In genomic region chr5:146767534-146767933, GRCh38 we compare ENCODE assay signal across 39 cellular contexts.
"Had no signal": no experiment of that assay in that cellular context is flagged by ENCODE, and none has a peak within 500 bp of the region (broad histone marks: within the 10 kb centered on the region; RNA-seq: fewer than 3 reads in every experiment).

No MANE protein-coding gene starts in this region.

- H3K4me3 ChIP-seq: adrenal gland, cardiac muscle cell had no signal

- H3K4me1 ChIP-seq: adrenal gland had no signal

- DNase-seq: activated B cell treated with CpG ODN at 0.5 μM for 24 hours; activated CD4-positive, alpha-beta memory T cell treated with anti-CD3 and anti-CD28 coated beads for 36 hours; activated CD4-positive, alpha-beta T cell treated with anti-CD3 and anti-CD28 coated beads for 4 hours; activated CD4-positive, alpha-beta T cell treated with anti-CD3 and anti-CD28 coated beads, Interleukin-2, amount 10 ng/mL, durations not matched to agents 24 days and 14 days; activated CD4-positive, alpha-beta T cell treated with anti-CD3 and anti-CD28 coated beads, Interleukin-2, amount 50 U/mL, for 1 hour; activated CD4-positive, alpha-beta T cell treated with anti-CD3 and anti-CD28 coated beads, Interleukin-2, amount 50 U/mL, for 4 hours; activated CD4-positive, CD25-positive, alpha-beta regulatory T cell treated with anti-CD3 and anti-CD28 coated beads, Interleukin-2, amount 50 U/mL, for 72 hours; activated CD8-positive, alpha-beta memory T cell treated with anti-CD3 and anti-CD28 coated beads, Interleukin-2, amount 50 U/mL, for 4 hours; activated CD8-positive, alpha-beta T cell treated with anti-CD3 and anti-CD28 coated beads for 36 hours; activated effector memory CD4-positive, alpha-beta T cell treated with anti-CD3 and anti-CD28 coated beads, Interleukin-2, amount 50 U/mL, for 16 hours; activated gamma-delta T cell treated with Interleukin-2 at 50 U/mL for 16 hours; activated naive CD4-positive, alpha-beta T cell; activated naive CD4-positive, alpha-beta T cell treated with anti-CD3 and anti-CD28 coated beads for 36 hours; activated naive CD4-positive, alpha-beta T cell treated with anti-CD3 and anti-CD28 coated beads, Interleukin-2, amount 50 U/mL, for 16 hours; activated naive CD8-positive, alpha-beta T cell treated with anti-CD3 and anti-CD28 coated beads for 36 hours; activated T-cell treated with anti-CD3 and anti-CD28 coated beads for 4 hours; activated T-cell treated with anti-CD3 and anti-CD28 coated beads, Interleukin-2, amount 50 U/mL, for 1 hour; activated T-cell treated with anti-CD3 and anti-CD28 coated beads, Interleukin-2, amount 50 U/mL, for 4 hours; activated T-cell treated with anti-CD3 and anti-CD28 coated beads, Interleukin-2, amount 50 U/mL, for 72 hours; adrenal gland; amniotic stem cell; aorta; caudate nucleus; cerebellar nuclear complex; T-helper 1 cell; T-helper 2 cell; T-helper 9 cell had no signal

- FAIRE-seq: astrocyte, bronchial epithelial cell, TTC549 had no signal

- H3K9me3 Mint-ChIP-seq: activated B cell treated with CpG ODN at 0.5 μM for 24 hours; activated CD4-positive, alpha-beta memory T cell treated with anti-CD3 and anti-CD28 coated beads for 36 hours; activated CD4-positive, alpha-beta T cell treated with anti-CD3 and anti-CD28 coated beads, Interleukin-2, amount 10 ng/mL, durations not matched to agents 24 days and 14 days; activated CD8-positive, alpha-beta T cell treated with anti-CD3 and anti-CD28 coated beads for 36 hours; activated naive CD4-positive, alpha-beta T cell treated with anti-CD3 and anti-CD28 coated beads for 36 hours; activated naive CD4-positive, alpha-beta T cell treated with anti-CD3 and anti-CD28 coated beads, Interleukin-2, amount 50 U/mL, for 72 hours; activated naive CD8-positive, alpha-beta T cell treated with anti-CD3 and anti-CD28 coated beads for 36 hours; activated T-cell treated with anti-CD3 and anti-CD28 coated beads, Interleukin-2, amount 50 U/mL, for 4 hours; activated T-cell treated with anti-CD3 and anti-CD28 coated beads, Interleukin-2, amount 50 U/mL, for 72 hours; activated T-helper 1 cell treated with anti-CD3 and anti-CD28 coated beads, Interleukin-12 subunit alpha, Interleukin-12 subunit beta, Interleukin-2, Interleukin-4 antibody, amounts not matched to agents 30 ng/mL and 10 ng/mL and 1 ng/mL, durations not matched to agents 14 hours and 24 hours and 36 hours; activated T-helper 17 cell treated with anti-CD3 and anti-CD28 coated beads, Interleukin-2, amount 50 U/mL, for 72 hours; brain; central memory CD8-positive, alpha-beta T cell; T-helper 1 cell treated with Interleukin-12 subunit alpha and Interleukin-12 subunit beta and Interleukin-4 antibody, amounts not matched to agents 30 μg/mL and 1 μg/mL, for 36 hours; T-helper 2 cell treated with Interferon-gamma antibody and Interleukin-4, amounts not matched to agents 5 μg/mL and 100 μg/mL, for 36 hours had no signal

- H3K4me1 Mint-ChIP-seq: activated B cell treated with CpG ODN at 0.5 μM for 24 hours had no signal

- H3K27ac Mint-ChIP-seq: activated B cell treated with CpG ODN at 0.5 μM for 24 hours; activated CD4-positive, alpha-beta memory T cell treated with anti-CD3 and anti-CD28 coated beads for 36 hours; activated CD4-positive, alpha-beta T cell treated with anti-CD3 and anti-CD28 coated beads, Interleukin-2, amount 10 ng/mL, durations not matched to agents 24 days and 14 days; activated CD8-positive, alpha-beta T cell treated with anti-CD3 and anti-CD28 coated beads for 36 hours; activated naive CD4-positive, alpha-beta T cell treated with anti-CD3 and anti-CD28 coated beads for 36 hours; activated naive CD4-positive, alpha-beta T cell treated with anti-CD3 and anti-CD28 coated beads, Interleukin-2, amount 50 U/mL, for 72 hours; activated naive CD8-positive, alpha-beta T cell treated with anti-CD3 and anti-CD28 coated beads for 36 hours; activated T-cell treated with anti-CD3 and anti-CD28 coated beads, Interleukin-2, amount 50 U/mL, for 72 hours; activated T-helper 1 cell treated with anti-CD3 and anti-CD28 coated beads, Interleukin-12 subunit alpha, Interleukin-12 subunit beta, Interleukin-2, Interleukin-4 antibody, amounts not matched to agents 30 ng/mL and 10 ng/mL and 1 ng/mL, durations not matched to agents 14 hours and 24 hours and 36 hours; activated T-helper 17 cell treated with anti-CD3 and anti-CD28 coated beads, Interleukin-2, amount 50 U/mL, for 72 hours; T-helper 1 cell treated with Interleukin-12 subunit alpha and Interleukin-12 subunit beta and Interleukin-4 antibody, amounts not matched to agents 30 μg/mL and 1 μg/mL, for 36 hours; T-helper 2 cell treated with Interferon-gamma antibody and Interleukin-4, amounts not matched to agents 5 μg/mL and 100 μg/mL, for 36 hours had no signal

- H3K36me3 ChIP-seq: adrenal gland, cardiac muscle cell had no signal

- H3K27me3 Mint-ChIP-seq: activated CD4-positive, alpha-beta memory T cell treated with anti-CD3 and anti-CD28 coated beads for 36 hours; activated CD8-positive, alpha-beta T cell treated with anti-CD3 and anti-CD28 coated beads for 36 hours; activated naive CD8-positive, alpha-beta T cell treated with anti-CD3 and anti-CD28 coated beads for 36 hours; activated T-helper 17 cell treated with anti-CD3 and anti-CD28 coated beads, Interleukin-2, amount 50 U/mL, for 72 hours; central memory CD8-positive, alpha-beta T cell had no signal

- ATAC-seq: activated CD8-positive, alpha-beta T cell treated with anti-CD3 and anti-CD28 coated beads for 36 hours; activated naive CD4-positive, alpha-beta T cell treated with anti-CD3 and anti-CD28 coated beads, Interleukin-2, amount 50 U/mL, for 72 hours; activated T-cell treated with anti-CD3 and anti-CD28 coated beads, Interleukin-2, amount 50 U/mL, for 4 hours; activated T-cell treated with anti-CD3 and anti-CD28 coated beads, Interleukin-2, amount 50 U/mL, for 72 hours; activated T-helper 17 cell treated with anti-CD3 and anti-CD28 coated beads, Interleukin-2, amount 50 U/mL, for 72 hours had no signal

- H3K36me3 Mint-ChIP-seq: activated CD4-positive, alpha-beta memory T cell treated with anti-CD3 and anti-CD28 coated beads for 36 hours; activated naive CD4-positive, alpha-beta T cell treated with anti-CD3 and anti-CD28 coated beads, Interleukin-2, amount 50 U/mL, for 72 hours; activated naive CD8-positive, alpha-beta T cell treated with anti-CD3 and anti-CD28 coated beads for 36 hours; brain had no signal

- H3K27ac ChIP-seq: adrenal gland, cardiac muscle cell, VCaP had no signal

- H3K9me3 ChIP-seq: adrenal gland had no signal

- H3K27me3 ChIP-seq: adrenal gland, cardiac muscle cell had no signal

- H3K4me3 Mint-ChIP-seq: activated B cell treated with CpG ODN at 0.5 μM for 24 hours; activated CD4-positive, alpha-beta memory T cell treated with anti-CD3 and anti-CD28 coated beads for 36 hours; activated CD4-positive, alpha-beta T cell treated with anti-CD3 and anti-CD28 coated beads, Interleukin-2, amount 10 ng/mL, durations not matched to agents 24 days and 14 days; activated CD8-positive, alpha-beta T cell treated with anti-CD3 and anti-CD28 coated beads for 36 hours; activated naive CD4-positive, alpha-beta T cell treated with anti-CD3 and anti-CD28 coated beads for 36 hours; activated naive CD8-positive, alpha-beta T cell treated with anti-CD3 and anti-CD28 coated beads for 36 hours; activated T-cell treated with anti-CD3 and anti-CD28 coated beads, Interleukin-2, amount 50 U/mL, for 4 hours; activated T-cell treated with anti-CD3 and anti-CD28 coated beads, Interleukin-2, amount 50 U/mL, for 72 hours; activated T-helper 1 cell treated with anti-CD3 and anti-CD28 coated beads, Interleukin-12 subunit alpha, Interleukin-12 subunit beta, Interleukin-2, Interleukin-4 antibody, amounts not matched to agents 30 ng/mL and 10 ng/mL and 1 ng/mL, durations not matched to agents 14 hours and 24 hours and 36 hours; activated T-helper 17 cell treated with anti-CD3 and anti-CD28 coated beads, Interleukin-2, amount 50 U/mL, for 72 hours; brain; central memory CD8-positive, alpha-beta T cell; T-helper 1 cell treated with Interleukin-12 subunit alpha and Interleukin-12 subunit beta and Interleukin-4 antibody, amounts not matched to agents 30 μg/mL and 1 μg/mL, for 36 hours; T-helper 2 cell treated with Interferon-gamma antibody and Interleukin-4, amounts not matched to agents 5 μg/mL and 100 μg/mL, for 36 hours had no signal
